Comparison of ENCODE assay signal across 18 cellular contexts in genomic region chr3:135967867-135968266, GRCh38. TPM values are rescaled to one million over a fixed set of nuclear protein-coding genes. Genes with fewer than 3 reads are reported as not detected.
DNase-seq lines count a peak whose midpoint lies in the region; ATAC-seq and TF ChIP-seq lines count a peak whose summit lies in the region.
"Had no signal": no experiment of that assay in that cellular context is flagged by ENCODE, and none has a peak within 500 bp of the region (broad histone marks: within the 10 kb centered on the region; RNA-seq: fewer than 3 reads in every experiment).

No MANE protein-coding gene starts in this region.

- H3K4me3 Mint-ChIP-seq in nephron = peak overlapping the region; percentile 91 to 96 (median 93)
- H3K4me3 Mint-ChIP-seq in stimulated activated effector memory CD8-positive, alpha-beta T cell treated with anti-CD3 and anti-CD28 coated beads, Interleukin-12 subunit alpha, Interleukin-12 subunit beta, amount 100 ng/mL, for 72 hours = no peak overlapping the region
- H3K4me3 Mint-ChIP-seq: activated T-cell treated with anti-CD3 and anti-CD28 coated beads, Interleukin-2, amount 50 U/mL, for 24 hours had no signal

- TF ChIP-seq CTCF in right atrium auricular region (IDR thresholded peaks at IDR 0.05) (no peak), epithelial cell of proximal tubule (conservative IDR thresholded peaks at IDR 0.05; ENCODE audit: low read depth, low read length) (no peak), nephron (IDR thresholded peaks at IDR 0.05; ENCODE audit: unreplicated experiment in 3 of 3) (no peak), transverse colon (IDR thresholded peaks at IDR 0.05) (no peak)

- TF ChIP-seq EP300 in transverse colon (IDR thresholded peaks at IDR 0.05; ENCODE audit: low read depth) = no peak

- H3K4me1 ChIP-seq in right atrium auricular region = peaks cover 0 to 30% of the 10 kb centered on the region in 2 donors
- H3K4me1 ChIP-seq in transverse colon = peaks cover 0 to 49% (median 30%) of the 10 kb centered on the region in 4 donors

- no peak for ATAC-seq in left lobe of liver
- ATAC-seq in stimulated activated effector memory CD8-positive, alpha-beta T cell treated with anti-CD3 and anti-CD28 coated beads, Interleukin-12 subunit alpha, Interleukin-12 subunit beta, amount 100 ng/mL, for 72 hours = no peak
- ATAC-seq: left colon, Panc1 had no signal

- 57 to 79% methylated on average over 2 to 4 of the region's 4 CpGs for WGBS in transverse colon (ENCODE audit: low coverage in 1 of 2), 2 donors

- TF ChIP-seq POLR2A in transverse colon (IDR thresholded peaks at IDR 0.05) = no peak

- H3K36me3 Mint-ChIP-seq in nephron (ENCODE audit: low read depth) = peaks cover 18% of the 10 kb centered on the region
- H3K36me3 Mint-ChIP-seq in stimulated activated effector memory CD8-positive, alpha-beta T cell treated with anti-CD3 and anti-CD28 coated beads, Interleukin-12 subunit alpha, Interleukin-12 subunit beta, amount 100 ng/mL, for 72 hours = no peaks in the 10 kb centered on the region

- H3K27me3 Mint-ChIP-seq in nephron (ENCODE audit: low read depth) = no peaks in the 10 kb centered on the region

- intact Hi-C loops in cardiac septum (cut with DNase I) (loop anchor here (2.0 to 5.0 kb wide), 3 partner anchors 55 to 229 kb away; partner anchors contain the start of gene MSL2), transverse colon (cut with DNase I; ENCODE audit: low total_unique reads) (no loop called here)

- H3K4me3 ChIP-seq in right atrium auricular region (no peak overlapping the region), epithelial cell of proximal tubule (ENCODE audit: low read depth, low read length) (peak overlapping the region; percentile 85), transverse colon (peak overlapping the region in 1 of 4 donors; percentile 85)

- H3K27me3 ChIP-seq in right atrium auricular region (no peaks in the 10 kb centered on the region), transverse colon (no peaks in the 10 kb centered on the region)

- in situ Hi-C loops in transverse colon (cut with MboI; ENCODE audit: low pct_ligation_motif_present in 1 of 4, low pct_unique_long_range_greater_than_20kb in 1 of 4, low sequenced_read_pairs in 3 of 4) = no loop called here

- peaks cover 6% of the 10 kb centered on the region for H3K9me3 Mint-ChIP-seq in nephron
- H3K9me3 Mint-ChIP-seq in stimulated activated effector memory CD8-positive, alpha-beta T cell treated with anti-CD3 and anti-CD28 coated beads, Interleukin-12 subunit alpha, Interleukin-12 subunit beta, amount 100 ng/mL, for 72 hours = no peaks in the 10 kb centered on the region

- H3K4me1 Mint-ChIP-seq in nephron = peaks cover 27% of the 10 kb centered on the region
- H3K4me1 Mint-ChIP-seq in stimulated activated effector memory CD8-positive, alpha-beta T cell treated with anti-CD3 and anti-CD28 coated beads, Interleukin-12 subunit alpha, Interleukin-12 subunit beta, amount 100 ng/mL, for 72 hours = no peaks in the 10 kb centered on the region

- DNase-seq in right atrium auricular region (ENCODE audit: low spot score) (no peak), cardiac septum (ENCODE audit: low spot score) (no peak), epithelial cell of proximal tubule (ENCODE audit: low read depth) (no peak), transverse colon (no peak), left lobe of liver (ENCODE audit: low spot score) (no peak)
- no peak for DNase-seq in activated naive CD4-positive, alpha-beta T cell treated with anti-CD3 and anti-CD28 coated beads, Interleukin-2, amount 50 U/mL, for 16 hours
- no peak for DNase-seq in stimulated activated effector memory CD8-positive, alpha-beta T cell treated with anti-CD3 and anti-CD28 coated beads, Interleukin-12 subunit alpha, Interleukin-12 subunit beta, amount 100 ng/mL, for 72 hours (ENCODE audit: low spot score in 2 of 2)
- DNase-seq: activated CD4-positive, alpha-beta T cell treated with anti-CD3 and anti-CD28 coated beads for 1 hour; activated T-cell treated with anti-CD3 and anti-CD28 coated beads, Interleukin-2, amount 50 U/mL, for 24 hours; dermis blood vessel endothelial cell; DND-41; left colon; NCI-H1092; occipital lobe; stimulated activated CD8-positive, alpha-beta memory T cell treated with anti-CD3 and anti-CD28 coated beads, Interleukin-4, amount 100 ng/mL, for 48 hours had no signal

- H3K9me3 ChIP-seq in right atrium auricular region (no peaks in the 10 kb centered on the region), transverse colon (no peaks in the 10 kb centered on the region)

- H3K27ac ChIP-seq in right atrium auricular region (peak overlapping the region; percentile 38 to 91), transverse colon (peak overlapping the region; percentile 90 to 98 (median 94))

- H3K36me3 ChIP-seq in right atrium auricular region = no peaks in the 10 kb centered on the region
- no peaks in the 10 kb centered on the region for H3K36me3 ChIP-seq in transverse colon

- H3K27ac Mint-ChIP-seq in nephron = peak overlapping the region; percentile 93 to 97 (median 97)
- no peak overlapping the region for H3K27ac Mint-ChIP-seq in stimulated activated effector memory CD8-positive, alpha-beta T cell treated with anti-CD3 and anti-CD28 coated beads, Interleukin-12 subunit alpha, Interleukin-12 subunit beta, amount 100 ng/mL, for 72 hours
- H3K27ac Mint-ChIP-seq: activated T-cell treated with anti-CD3 and anti-CD28 coated beads, Interleukin-2, amount 50 U/mL, for 24 hours had no signal

RNA-seq across cellular contexts. Expression of gene PPP2R3A, which starts 2.3 kb away (rescaled TPM):
- total RNA-seq in right atrium auricular region (10 to 100 TPM; 49.5 to 71.9 TPM), cardiac septum (82.8 TPM), epithelial cell of proximal tubule (13.2 and 25.9 TPM in 2 replicates), transverse colon (10 to 100 TPM; 34.7 to 73.4 (median 38.8) TPM), left lobe of liver (1.5 TPM)
- total RNA-seq: T-helper 1 cell treated with Interleukin-12 subunit alpha and Interleukin-12 subunit beta and Interleukin-4 antibody, amounts not matched to agents 30 ng/mL and 1 ng/mL, for 36 hours had no signal
